In the genomic region with DNA sequence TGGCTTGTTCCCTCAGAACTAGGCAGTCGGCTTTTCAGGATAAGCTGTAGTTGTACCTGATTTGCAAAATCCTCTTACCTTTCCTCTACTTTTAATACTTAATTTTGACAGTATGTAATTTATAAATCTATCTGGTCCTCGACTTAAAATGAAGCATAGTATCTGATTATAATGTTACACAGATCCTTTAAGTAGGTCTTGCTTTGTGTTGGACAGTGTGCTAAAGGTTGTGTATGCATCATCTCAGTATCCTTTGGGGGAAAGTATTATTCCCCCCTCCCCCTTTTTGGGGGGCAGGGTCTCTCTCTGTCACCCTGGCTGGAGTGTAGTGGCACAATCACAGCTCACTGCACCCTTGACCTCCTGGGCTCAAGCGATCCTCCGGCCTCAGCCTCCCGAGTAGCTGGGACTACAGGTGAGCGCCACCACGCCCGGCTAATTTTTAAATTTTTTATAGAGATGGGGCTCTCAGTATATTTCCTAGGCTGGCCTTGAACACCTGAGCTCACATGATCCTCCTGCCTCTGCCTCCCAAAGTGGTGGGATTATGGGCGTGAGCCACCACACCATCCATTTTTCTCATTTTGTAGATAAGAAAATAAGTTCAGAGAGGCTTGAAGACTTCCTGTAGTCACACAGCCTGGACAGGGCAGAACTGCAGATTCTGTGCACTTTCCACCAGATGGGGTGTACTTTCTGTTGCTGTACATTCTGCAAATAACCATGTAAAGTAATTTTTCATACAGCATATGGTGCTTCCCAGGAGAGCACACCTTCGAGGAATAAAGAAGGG, we compare ENCODE assay signal across 8 cellular contexts. TPM values are rescaled to one million over a fixed set of nuclear protein-coding genes. Genes with fewer than 3 reads are reported as not detected.
DNase-seq lines count a peak whose midpoint lies in the region; ATAC-seq, FAIRE-seq and TF ChIP-seq lines count a peak whose summit lies in the region.

No MANE protein-coding gene starts in this region.

- 60 to 62% methylated on average over 10 of the region's 10 CpGs for WGBS in testis, 2 donors

- no peaks in the 10 kb centered on the region for H3K9me1 ChIP-seq in keratinocyte (ENCODE audit: control insufficient read depth, extremely low read depth, insufficient read depth, low read length)

- H3K27ac Mint-ChIP-seq in activated T-cell treated with anti-CD3 and anti-CD28 coated beads, Interleukin-2, amount 50 U/mL, for 24 hours = peak overlapping the region; percentile 97
- H3K27ac Mint-ChIP-seq in activated CD4-positive, alpha-beta memory T cell treated with anti-CD3 and anti-CD28 coated beads, Interleukin-2, amount 10 ng/mL, durations not matched to agents 7 days and 5 days = peak overlapping the region; percentile 89

- H2AFZ ChIP-seq in keratinocyte (ENCODE audit: control insufficient read depth, low read length) = peak overlapping the region; percentile 72

- H3K4me3 Mint-ChIP-seq in activated T-cell treated with anti-CD3 and anti-CD28 coated beads, Interleukin-2, amount 50 U/mL, for 24 hours = peak overlapping the region; percentile 95
- peak overlapping the region; percentile 95 for H3K4me3 Mint-ChIP-seq in activated CD4-positive, alpha-beta memory T cell treated with anti-CD3 and anti-CD28 coated beads, Interleukin-2, amount 10 ng/mL, durations not matched to agents 7 days and 5 days

- FAIRE-seq in keratinocyte (lab: Jason Lieb, UNC) = no peak

- POLR2A ChIA-PET in activated CD4-positive, alpha-beta memory T cell treated with anti-CD3 and anti-CD28 coated beads, Interleukin-2, amount 10 ng/mL, durations not matched to agents 7 days and 5 days (lab: Charles Lee) = interaction anchor here (0.6 to 5.6 kb wide), 12 partner anchors 10 to 521 kb away, joined by 3 to 92 read pairs (median 6); a partner anchor contains a TSS

- no peaks in the 10 kb centered on the region for H3K9me3 Mint-ChIP-seq in activated T-cell treated with anti-CD3 and anti-CD28 coated beads, Interleukin-2, amount 50 U/mL, for 24 hours
- H3K9me3 Mint-ChIP-seq in activated CD4-positive, alpha-beta memory T cell treated with anti-CD3 and anti-CD28 coated beads, Interleukin-2, amount 10 ng/mL, durations not matched to agents 7 days and 5 days = no peaks in the 10 kb centered on the region

- TF ChIP-seq POLR2A in testis (IDR thresholded peaks at IDR 0.05) = no peak

- peak overlapping the region; percentile 71 for H3K4me2 ChIP-seq in keratinocyte (ENCODE audit: control insufficient read depth, extremely low read depth, insufficient read depth, low read depth, low read length)

- H4K20me1 ChIP-seq in keratinocyte (ENCODE audit: control insufficient read depth, extremely low read depth, insufficient read depth, low read length) = peaks cover 6% of the 10 kb centered on the region

- intact Hi-C loops in testis (cut with DNase I; ENCODE audit: low total_unique reads) = no loop called here

- H3K27me3 ChIP-seq in keratinocyte (ENCODE audit: control insufficient read depth, extremely low read depth, insufficient read depth, low read length) = no peaks in the 10 kb centered on the region
- H3K27me3 ChIP-seq in testis = no peaks in the 10 kb centered on the region

- TF ChIP-seq CTCF in keratinocyte (optimal IDR thresholded peaks at IDR 0.05 in 1 of 3, IDR thresholded peaks at IDR 0.05 in 1 of 3, conservative IDR thresholded peaks at IDR 0.05 in 1 of 3; ENCODE audit: extremely low read depth in 1 of 3, insufficient read depth in 2 of 3, low read length in 3 of 3) (no peak), testis (IDR thresholded peaks at IDR 0.05) (peak in 1 of 3 experiments; percentile 6)

- dilution Hi-C loops in keratinocyte (cut with MboI; ENCODE audit: extremely low pct_ligation_motif_present, low sequenced_read_pairs) = no loop called here

- peaks cover 29% of the 10 kb centered on the region for H3K36me3 Mint-ChIP-seq in activated T-cell treated with anti-CD3 and anti-CD28 coated beads, Interleukin-2, amount 50 U/mL, for 24 hours (ENCODE audit: low read depth)
- peaks cover 20% of the 10 kb centered on the region for H3K36me3 Mint-ChIP-seq in activated CD4-positive, alpha-beta memory T cell treated with anti-CD3 and anti-CD28 coated beads, Interleukin-2, amount 10 ng/mL, durations not matched to agents 7 days and 5 days (ENCODE audit: low read depth)

- H3K4me1 ChIP-seq in keratinocyte (ENCODE audit: control insufficient read depth, extremely low read depth, insufficient read depth, low read length) = peaks cover 16% of the 10 kb centered on the region
- no peaks in the 10 kb centered on the region for H3K4me1 ChIP-seq in testis

- no peaks in the 10 kb centered on the region for H3K27me3 Mint-ChIP-seq in activated T-cell treated with anti-CD3 and anti-CD28 coated beads, Interleukin-2, amount 50 U/mL, for 24 hours
- H3K27me3 Mint-ChIP-seq in activated CD4-positive, alpha-beta memory T cell treated with anti-CD3 and anti-CD28 coated beads, Interleukin-2, amount 10 ng/mL, durations not matched to agents 7 days and 5 days = peaks cover 28% of the 10 kb centered on the region

- no peak overlapping the region for H3K27ac ChIP-seq in keratinocyte (ENCODE audit: control insufficient read depth, insufficient read depth, low read length)
- peak overlapping the region; percentile 86 to 87 for H3K27ac ChIP-seq in testis

- H3K36me3 ChIP-seq in keratinocyte (ENCODE audit: control insufficient read depth in 2 of 2, extremely low read depth in 1 of 2, insufficient read depth in 2 of 2, low read length in 2 of 2) = peaks cover 0 to 6% of the 10 kb centered on the region in 2 experiments
- no peaks in the 10 kb centered on the region for H3K36me3 ChIP-seq in testis (ENCODE audit: low read depth, missing control alignments)

- H3K9ac ChIP-seq in keratinocyte (ENCODE audit: control insufficient read depth, extremely low read depth, insufficient read depth, low read length) = no peak overlapping the region

- ATAC-seq in GM21367 (IDR thresholded peaks at IDR 0.05; ENCODE audit: unreplicated experiment) = no peak
- no peak for ATAC-seq in HG03442 (IDR thresholded peaks at IDR 0.05; ENCODE audit: unreplicated experiment)

- peaks cover 38% of the 10 kb centered on the region for H3K79me2 ChIP-seq in keratinocyte (ENCODE audit: control insufficient read depth, insufficient read depth, low read length)

- H3K9me3 ChIP-seq in keratinocyte (ENCODE audit: control insufficient read depth, low read depth, low read length) (no peaks in the 10 kb centered on the region), testis (no peaks in the 10 kb centered on the region)

- H3K4me3 ChIP-seq in keratinocyte (ENCODE audit: control insufficient read depth in 2 of 3, extremely low read depth in 1 of 3, insufficient read depth in 2 of 3, low read depth in 1 of 3, low read length in 3 of 3) (peak overlapping the region; percentile 3 to 98 (median 55)), testis (peak overlapping the region; percentile 79 to 87)

- CTCF ChIA-PET in activated CD4-positive, alpha-beta memory T cell treated with anti-CD3 and anti-CD28 coated beads, Interleukin-2, amount 10 ng/mL, durations not matched to agents 7 days and 5 days (lab: Charles Lee) = interaction anchor here (0.6 to 5.3 kb wide), 12 partner anchors 10 to 923 kb away, joined by 3 to 30 read pairs (median 4); a partner anchor contains a TSS

- no peak for DNase-seq in activated T-cell treated with anti-CD3 and anti-CD28 coated beads, Interleukin-2, amount 50 U/mL, for 24 hours
- no peak for DNase-seq in activated T-cell treated with anti-CD3 and anti-CD28 coated beads, Interleukin-2, amount 50 U/mL, for 1 hour
- DNase-seq in activated CD4-positive, alpha-beta memory T cell treated with anti-CD3 and anti-CD28 coated beads, Interleukin-2, amount 10 ng/mL, durations not matched to agents 7 days and 5 days = no peak
- no peak for DNase-seq in keratinocyte (ENCODE audit: low read depth, low spot score)
- DNase-seq in testis = no peak
- DNase-seq in OCI-M1 (lab: John Stamatoyannopoulos, UW) = no peak

- H3K4me1 Mint-ChIP-seq in activated T-cell treated with anti-CD3 and anti-CD28 coated beads, Interleukin-2, amount 50 U/mL, for 24 hours (ENCODE audit: low read depth) = peaks cover 33% of the 10 kb centered on the region
- H3K4me1 Mint-ChIP-seq in activated CD4-positive, alpha-beta memory T cell treated with anti-CD3 and anti-CD28 coated beads, Interleukin-2, amount 10 ng/mL, durations not matched to agents 7 days and 5 days = peaks cover 46% of the 10 kb centered on the region

RNA-seq across cellular contexts. Expression of a gene that starts 0.8 kb away (rescaled TPM):
- total RNA-seq in activated CD4-positive, alpha-beta memory T cell treated with anti-CD3 and anti-CD28 coated beads, Interleukin-2, amount 10 ng/mL, durations not matched to agents 7 days and 5 days = 10 to 100 TPM; 20.6 to 21.0 TPM
- polyA plus RNA-seq in keratinocyte (27.8 to 34.5 TPM (median 30.7 TPM) in 3 replicates), testis (ENCODE audit: insufficient read depth, low read depth, low replicate concordance) (12.7 TPM)
- 14.1 TPM for polyA plus RNA-seq in keratinocyte (2011; ENCODE audit: low read depth)
- 23.2 and 30.9 TPM in 2 replicates for polyA plus RNA-seq in keratinocyte (2011; cell fraction: cytosol; rRNA removed)
- 26.3 and 29.6 TPM in 2 replicates for polyA plus RNA-seq in keratinocyte (2011; cell fraction: nucleus; rRNA removed)
- polyA plus RNA-seq in keratinocyte (2012; ENCODE audit: low replicate concordance) = 22.2 and 31.6 TPM in 2 replicates
- 34.9 to 44.6 TPM (median 41.4 TPM) in 3 replicates for polyA minus RNA-seq in keratinocyte
- polyA minus RNA-seq in keratinocyte (2011; cell fraction: cytosol; rRNA and poly(A)+ RNA removed) = 30.3 TPM
- polyA minus RNA-seq in keratinocyte (2011; cell fraction: nucleus; rRNA and poly(A)+ RNA removed) = 22.2 and 36.7 TPM in 2 replicates
- 10 to 100 TPM; 26.5 to 29.7 TPM for total RNA-seq in testis

RNA-seq across cellular contexts. Expression of a gene that starts 10.3 kb away (rescaled TPM):
- total RNA-seq in activated CD4-positive, alpha-beta memory T cell treated with anti-CD3 and anti-CD28 coated beads, Interleukin-2, amount 10 ng/mL, durations not matched to agents 7 days and 5 days = 10 to 100 TPM; 36.4 to 36.5 TPM
- polyA plus RNA-seq in keratinocyte (24.0 to 51.5 TPM (median 32.3 TPM) in 3 replicates), testis (ENCODE audit: insufficient read depth, low read depth, low replicate concordance) (8.6 TPM)
- polyA plus RNA-seq in keratinocyte (2011; ENCODE audit: low read depth) = 9.9 TPM
- 14.8 and 24.6 TPM in 2 replicates for polyA plus RNA-seq in keratinocyte (2011; cell fraction: cytosol; rRNA removed)
- 63.0 and 68.6 TPM in 2 replicates for polyA plus RNA-seq in keratinocyte (2011; cell fraction: nucleus; rRNA removed)
- 16.5 and 17.2 TPM in 2 replicates for polyA plus RNA-seq in keratinocyte (2012; ENCODE audit: low replicate concordance)
- polyA minus RNA-seq in keratinocyte = 9.3 to 26.3 TPM (median 23.3 TPM) in 3 replicates
- 10.9 TPM for polyA minus RNA-seq in keratinocyte (2011; cell fraction: cytosol; rRNA and poly(A)+ RNA removed)
- polyA minus RNA-seq in keratinocyte (2011; cell fraction: nucleus; rRNA and poly(A)+ RNA removed) = 54.3 and 63.7 TPM in 2 replicates
- total RNA-seq in testis = 1 to 10 TPM; 5.8 to 7.1 TPM

Comparison
In these comparisons a context has a peak if more than half of its experiments do, and no peak if none do; other contexts are left out.
1. RNA of a gene that starts 10.3 kb away (total RNA-seq): 36.4 to 36.5 TPM in activated CD4-positive, alpha-beta memory T cell treated with anti-CD3 and anti-CD28 coated beads, Interleukin-2, amount 10 ng/mL, durations not matched to agents 7 days and 5 days; 5.8 to 7.1 TPM in testis; every median in the first group is over 4 times any median in the second.